9 cellular contexts compared by ENCODE assay signal in the genomic region with DNA sequence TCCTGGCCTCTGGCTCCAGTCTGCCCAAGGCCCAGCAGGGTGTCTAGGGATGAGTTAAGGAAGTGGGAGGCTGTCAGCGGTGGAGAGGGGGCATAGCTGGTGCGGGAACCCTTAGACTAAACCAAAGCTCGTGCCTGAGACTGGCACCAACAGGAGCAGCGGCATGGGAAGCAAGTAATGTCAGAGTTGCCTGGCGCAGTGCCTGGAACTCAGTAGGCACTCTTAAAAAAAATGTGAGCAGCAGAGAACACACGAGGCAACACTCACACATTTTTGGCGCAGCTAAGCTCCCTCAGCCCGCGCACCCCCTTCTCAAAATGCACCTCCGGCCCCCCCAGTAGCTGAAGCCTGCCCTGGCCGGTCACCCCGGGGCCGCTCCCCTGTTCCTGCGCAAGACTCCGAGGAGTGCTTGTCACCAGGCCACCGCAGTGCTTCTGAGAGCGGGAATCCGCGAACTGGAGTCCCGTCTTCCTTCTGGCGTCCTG. TPM values are rescaled to one million over a fixed set of nuclear protein-coding genes. Genes with fewer than 3 reads are reported as not detected.
DNase-seq lines count a peak whose midpoint lies in the region; ATAC-seq, FAIRE-seq and TF ChIP-seq lines count a peak whose summit lies in the region.
"Had no signal": no experiment of that assay in that cellular context is flagged by ENCODE, and none has a peak within 500 bp of the region (broad histone marks: within the 10 kb centered on the region; RNA-seq: fewer than 3 reads in every experiment).

No MANE protein-coding gene starts in this region.

- H2AK5ac ChIP-seq in H1 (ENCODE audit: low read depth, low read length): no peak overlapping the region

- H3K4me2 ChIP-seq in H1 (ENCODE audit: insufficient read depth in 1 of 2, low read depth in 2 of 2, low read length in 2 of 2): peak overlapping the region; percentile 60 to 74

- no peak overlapping the region for H2BK20ac ChIP-seq in H1 (ENCODE audit: low read length)

- H3K9me3 Mint-ChIP-seq in mesothelial cell of epicardium: peaks cover 11% of the 10 kb centered on the region

- H4K91ac ChIP-seq in H1 (replicated peaks; ENCODE audit: insufficient read length, low read length): no peak overlapping the region

- no peak for TF ChIP-seq RAD21 in H1 (IDR thresholded peaks at IDR 0.05 in 1 of 2, conservative IDR thresholded peaks at IDR 0.05 in 1 of 2; ENCODE audit: low read depth in 2 of 2, low read length in 2 of 2)

- TF ChIP-seq CTCF in H1 (IDR thresholded peaks at IDR 0.05; ENCODE audit: control extremely low read depth in 1 of 3, insufficient read depth in 1 of 3, low read depth in 1 of 3, low read length in 3 of 3) (no peak), mesothelial cell of epicardium (IDR thresholded peaks at IDR 0.05; ENCODE audit: unreplicated experiment) (no peak)

- H3K36me3 ChIP-seq in H1 (ENCODE audit: control insufficient read depth in 2 of 4, insufficient read depth in 4 of 4, low read length in 3 of 4): no peaks in the 10 kb centered on the region; a peak in 1 of 8 replicates
- H3K36me3 ChIP-seq: BLaER1 treated with 17β-estradiol and CSF1 and Interleukin-3, amounts not matched to agents 10 nM and 100 nM had no signal

- no peak overlapping the region for H2AFZ ChIP-seq in H1 (ENCODE audit: low read length)

- no peak for FAIRE-seq in H1 (lab: Jason Lieb, UNC)

- no peaks in the 10 kb centered on the region for H3K9me3 ChIP-seq in H1 (ENCODE audit: insufficient read depth in 2 of 2, low read depth in 1 of 2, low read length in 1 of 2)

- no peaks in the 10 kb centered on the region for H4K20me1 ChIP-seq in H1 (replicated peaks in 1 of 2; ENCODE audit: control insufficient read depth in 1 of 2, insufficient read depth in 2 of 2, low read length in 2 of 2)
- H4K20me1 ChIP-seq: BLaER1 treated with 17β-estradiol and CSF1 and Interleukin-3, amounts not matched to agents 10 nM and 100 nM had no signal

- H4K5ac ChIP-seq in H1 (ENCODE audit: insufficient read length, low read depth, low read length): no peak overlapping the region

- 26% methylated on average over 9 of the region's 21 CpGs; no CpG with 5 or more reads in 1 of the 2 experiments for WGBS in H1 (ENCODE audit: extremely low coverage in 1 of 2, insufficient coverage in 1 of 2, insufficient read length in 1 of 2, insufficient replicate concordance in 2 of 2, low coverage in 1 of 2, low lambda C conversion rate in 2 of 2, missing lambda C conversion rate in 1 of 2), 2 experiments

- H3K79me1 ChIP-seq in H1 (ENCODE audit: low read depth, low read length): no peaks in the 10 kb centered on the region

- no peak overlapping the region for H3K56ac ChIP-seq in H1 (replicated peaks; ENCODE audit: insufficient read length, low read depth, low read length)

- DNase-seq in Right ventricle myocardium inferior (ENCODE audit: missing footprints) (peak; percentile 71), cardiac septum (ENCODE audit: low spot score) (no peak), H1 (ENCODE audit: low read depth in 1 of 2, low spot score in 2 of 2) (no peak), mesothelial cell of epicardium (ENCODE audit: low spot score in 2 of 2, unreplicated experiment in 2 of 2) (no peak), NOMO-1 treated with dmso at 0.1 percent for 144 hours (lab: John Stamatoyannopoulos, UW; ENCODE audit: unreplicated experiment) (no peak), NAMALWA (ENCODE audit: low spot score) (no peak)
- no peak for DNase-seq in effector CD8-positive, alpha-beta T cell (lab: John Stamatoyannopoulos, UW)

- H4K8ac ChIP-seq in H1 (ENCODE audit: extremely low read depth, insufficient read depth, low read length): peak overlapping the region; percentile 25; the same call in 1 of the 2 replicates

- H3K4me3 Mint-ChIP-seq in mesothelial cell of epicardium: peak overlapping the region; percentile 84

- no peak overlapping the region for H3K9ac ChIP-seq in H1 (replicated peaks in 1 of 4; ENCODE audit: extremely low read depth in 1 of 4, low read depth in 3 of 4, low read length in 3 of 4)
- H3K9ac ChIP-seq: BLaER1 treated with 17β-estradiol and CSF1 and Interleukin-3, amounts not matched to agents 10 nM and 100 nM had no signal

- H2BK120ac ChIP-seq in H1 (replicated peaks; ENCODE audit: low read depth, low read length): no peak overlapping the region

- no peak overlapping the region for H2BK5ac ChIP-seq in H1 (ENCODE audit: low read depth, low read length)

- CTCF ChIA-PET in H1 (lab: Charles Lee; ENCODE audit: partially characterized antibody): interaction anchor here (1.0 to 2.5 kb wide), 3 partner anchors 61 to 667 kb away, joined by 3 to 6 read pairs (median 4); partner anchors contain the start of gene MAGEA4

- TF ChIP-seq POLR2A in H1 (IDR thresholded peaks at IDR 0.05; ENCODE audit: control extremely low read depth in 1 of 2, low read depth in 2 of 2, low read length in 2 of 2): no peak

- H3K23ac ChIP-seq in H1 (ENCODE audit: insufficient read length): no peak overlapping the region

- ATAC-seq in Right ventricle myocardium inferior (peak; percentile 33), HG02970 (IDR thresholded peaks at IDR 0.05; ENCODE audit: low FRiP score, unreplicated experiment) (no peak)

- no peak overlapping the region for H3K4ac ChIP-seq in H1 (replicated peaks; ENCODE audit: insufficient read length, low read depth, low read length)

- intact Hi-C loops in Right ventricle myocardium inferior (cut with DNase I): no loop called here
- intact Hi-C loops in cardiac septum (cut with DNase I): loop anchor here (10.0 kb wide), 1 partner anchor 101 kb away; no protein-coding TSS in a partner anchor

- H3K4me1 Mint-ChIP-seq in mesothelial cell of epicardium: peaks cover 45% of the 10 kb centered on the region

- H3K23me2 ChIP-seq in H1 (ENCODE audit: low read depth, low read length): no peaks in the 10 kb centered on the region

- peaks cover 8% of the 10 kb centered on the region for H3K36me3 Mint-ChIP-seq in mesothelial cell of epicardium

- no peak overlapping the region for H2BK12ac ChIP-seq in H1 (ENCODE audit: low read depth, low read length)

- H3K79me2 ChIP-seq in H1 (ENCODE audit: control insufficient read depth in 1 of 2, insufficient read depth in 2 of 2, low read length in 2 of 2): no peaks in the 10 kb centered on the region

- H3K27me3 Mint-ChIP-seq in mesothelial cell of epicardium (ENCODE audit: low read depth): peaks cover 9% of the 10 kb centered on the region

- H3K4me3 ChIP-seq in H1 (ENCODE audit: extremely low read depth in 1 of 4, insufficient read depth in 2 of 4, low read depth in 3 of 4, low read length in 4 of 4): peak overlapping the region in 3 of 4 experiments; percentile 8 to 57 (median 37); a peak in 4 of 8 replicates
- H3K4me3 ChIP-seq: BLaER1 treated with 17β-estradiol and CSF1 and Interleukin-3, amounts not matched to agents 10 nM and 100 nM had no signal

- no peak overlapping the region for H3K14ac ChIP-seq in H1 (ENCODE audit: insufficient read length)

- no peak overlapping the region for H3K27ac ChIP-seq in H1 (ENCODE audit: low read depth, low read length)

- no peak overlapping the region for H3K18ac ChIP-seq in H1 (ENCODE audit: extremely low read depth, low read length)

- H3K27ac Mint-ChIP-seq in mesothelial cell of epicardium: peak overlapping the region; percentile 86

- POLR2A ChIA-PET in H1 (lab: Charles Lee; ENCODE audit: partially characterized antibody): no interaction called here

- H3K27me3 ChIP-seq in H1 (replicated peaks in 1 of 4; ENCODE audit: control insufficient read depth in 3 of 4, extremely low read depth in 1 of 4, insufficient read depth in 3 of 4, low read length in 3 of 4): peaks cover 3 to 27% (median 9%) of the 10 kb centered on the region in 4 experiments; a peak in 6 of 7 replicates

- no peak overlapping the region for H2BK15ac ChIP-seq in H1 (ENCODE audit: low read length)

- peaks cover 0 to 8% (median 2%) of the 10 kb centered on the region in 4 experiments; a peak in 2 of 7 replicates for H3K4me1 ChIP-seq in H1 (replicated peaks in 1 of 4; ENCODE audit: control insufficient read depth in 3 of 4, insufficient read depth in 4 of 4, low read length in 3 of 4)

- no peak for TF ChIP-seq EP300 in H1 (IDR thresholded peaks at IDR 0.05; ENCODE audit: borderline replicate concordance in 1 of 2, low read depth in 2 of 2, low read length in 2 of 2)

RNA-seq across cellular contexts. Expression of gene GABRE, which starts 0.6 kb away (rescaled TPM):
- total RNA-seq in Right ventricle myocardium inferior: 30.3 TPM
- total RNA-seq in cardiac septum: 54.0 TPM
- total RNA-seq in H1 (2021; fragmentation: NEBNext Ultra II Directional; extraction: Animal tissue kit (Norgen Biotek cat#: 25700)): 3.5 and 5.5 TPM in 2 replicates
- 7.0 and 16.3 TPM in 2 replicates for polyA plus RNA-seq in H1 (2011; rRNA removed)
- 8.1 TPM for polyA plus RNA-seq in H1 (2011; cell fraction: cytosol; rRNA removed)
- 38.6 TPM for polyA plus RNA-seq in H1 (2011; cell fraction: nucleus; rRNA removed)
- polyA plus RNA-seq in H1 (2012, experiment 1 of 2): 2.7 to 5.3 TPM (median 3.9 TPM) in 4 replicates
- 1.1 TPM for polyA plus RNA-seq in H1 (2012, experiment 2 of 2)
- polyA plus RNA-seq in H1 (2013, experiment 1 of 2): 4.7 TPM
- 4.0 TPM for polyA plus RNA-seq in H1 (2013, experiment 2 of 2)
- polyA minus RNA-seq in H1 (2011; rRNA and poly(A)+ RNA removed): 27.6 and 28.6 TPM in 2 replicates
- 3.5 TPM for polyA minus RNA-seq in H1 (2011; cell fraction: cytosol; rRNA and poly(A)+ RNA removed)
- polyA minus RNA-seq in H1 (2011; cell fraction: nucleus; rRNA and poly(A)+ RNA removed): 37.5 TPM
- 190 to 220 TPM (median 202 TPM) in 3 replicates for total RNA-seq in mesothelial cell of epicardium
